In genomic region chr2:119523959-119524694, GRCh38 we compare ENCODE assay signal across 13 cellular contexts. TPM values are rescaled to one million over a fixed set of nuclear protein-coding genes. Genes with fewer than 3 reads are reported as not detected.
DNase-seq lines count a peak whose midpoint lies in the region; ATAC-seq and TF ChIP-seq lines count a peak whose summit lies in the region.
"Had no signal": no experiment of that assay in that cellular context is flagged by ENCODE, and none has a peak within 500 bp of the region (broad histone marks: within the 10 kb centered on the region; RNA-seq: fewer than 3 reads in every experiment).

SCTR (minus strand) TSS chr2:119524483; CDS start chr2:119524226, 257 bp downstream.

- peak; percentile 4 for DNase-seq in NCI-H1092 treated with DMSO at 0.1 percent for 48 hours (lab: John Stamatoyannopoulos, UW)
- no peak for DNase-seq in NCI-H1092 (lab: John Stamatoyannopoulos, UW)
- DNase-seq in trophoblast cell = no peak
- no peak for DNase-seq in H4 (ENCODE audit: low spot score)
- no peak for DNase-seq in middle frontal gyrus (ENCODE audit: extremely low spot score, low spot score)
- DNase-seq: activated CD4-positive, alpha-beta T cell treated with anti-CD3 and anti-CD28 coated beads for 4 hours; activated naive CD4-positive, alpha-beta T cell treated with anti-CD3 and anti-CD28 coated beads for 36 hours; dermis blood vessel endothelial cell; HCEC 1CT; immature natural killer cell had no signal

- H3K14ac ChIP-seq in trophoblast cell (ENCODE audit: low read length) = no peak within 1 kb of the TSS

- no peak within 1 kb of the TSS for H2AFZ ChIP-seq in trophoblast cell (ENCODE audit: insufficient read depth, low read length, poor library complexity)

- no peak within 1 kb of the TSS for H2BK5ac ChIP-seq in trophoblast cell (ENCODE audit: low read depth, low read length, poor library complexity)

- peaks cover 33% of the 10 kb centered on the region for H3K27me3 ChIP-seq in trophoblast cell (ENCODE audit: insufficient read depth, low read length)

- H3K4me3 ChIP-seq in iPS-18c (ENCODE audit: insufficient read depth, low read depth, low read length) (peak within 1 kb of the TSS; percentile 58), trophoblast cell (ENCODE audit: low read depth, low read length) (peak within 1 kb of the TSS; percentile 39)

- no peak within 1 kb of the TSS for H2BK12ac ChIP-seq in trophoblast cell (ENCODE audit: low read length)

- H3K27ac ChIP-seq in trophoblast cell (ENCODE audit: low read depth, low read length) = no peak within 1 kb of the TSS

- peak within 1 kb of the TSS; percentile 23 for H3K23ac ChIP-seq in trophoblast cell (ENCODE audit: low read length)

- no CpG with 5 or more reads among the region's 72 CpGs for WGBS in trophoblast cell (ENCODE audit: extremely low coverage, insufficient coverage, insufficient read length)

- no peak within 1 kb of the TSS for H4K91ac ChIP-seq in trophoblast cell (ENCODE audit: low read depth, low read length)

- no peak within 1 kb of the TSS for H3K9ac ChIP-seq in trophoblast cell (ENCODE audit: low read length)

- H2AK5ac ChIP-seq in trophoblast cell (ENCODE audit: low read length) = no peak within 1 kb of the TSS

- no peak within 1 kb of the TSS for H2BK120ac ChIP-seq in trophoblast cell (ENCODE audit: insufficient read depth, low read length, poor library complexity)

- H4K8ac ChIP-seq in trophoblast cell (ENCODE audit: low read depth, low read length) = no peak within 1 kb of the TSS

- H3K4me1 ChIP-seq in trophoblast cell (ENCODE audit: control insufficient read depth in 1 of 2, insufficient read depth in 2 of 2, low read length in 2 of 2) = peaks cover 3 to 5% of the 10 kb centered on the region in 2 experiments

- no peak within 1 kb of the TSS for H4K12ac ChIP-seq in trophoblast cell (ENCODE audit: low read depth, low read length)

- no peaks in the 10 kb centered on the region for H3K79me2 ChIP-seq in trophoblast cell (ENCODE audit: control insufficient read depth, insufficient read depth, low read length, poor library complexity)

- no peak within 1 kb of the TSS for H3K4ac ChIP-seq in trophoblast cell (ENCODE audit: low read depth, low read length)

- H3K36me3 ChIP-seq in trophoblast cell (ENCODE audit: control insufficient read depth in 1 of 2, insufficient read depth in 2 of 2, low read length in 2 of 2) = no peaks in the 10 kb centered on the region

- peak; percentile 18; the same call in 1 of the 3 replicates for ATAC-seq in SK-N-SH treated with all-trans-retinoic acid at 6 μM for 48 hours
- no peak for ATAC-seq in GM21825 (IDR thresholded peaks at IDR 0.05; ENCODE audit: unreplicated experiment)

- H3K18ac ChIP-seq in trophoblast cell (ENCODE audit: low read length) = no peak within 1 kb of the TSS

- H3K9me3 ChIP-seq in iPS-18c (ENCODE audit: control insufficient read depth, insufficient read depth, low read length) (no peaks in the 10 kb centered on the region), trophoblast cell (ENCODE audit: insufficient read depth, low read depth, low read length) (no peaks in the 10 kb centered on the region)

- H3K79me1 ChIP-seq in trophoblast cell (ENCODE audit: low read length) = no peaks in the 10 kb centered on the region

- peak within 1 kb of the TSS; percentile 57 for H3K4me2 ChIP-seq in trophoblast cell (ENCODE audit: low read length)

TF ChIP-seq in SK-N-SH treated with all-trans-retinoic acid at 6 μM for 48 hours, 23 proteins besides CTCF, POLR2A, EP300 and RAD21:
- TF ChIP-seq CSRNP3 (CRISPR knock-in tag; IDR thresholded peaks at IDR 0.05) (no peak), TOX (CRISPR knock-in tag; IDR thresholded peaks at IDR 0.05; ENCODE audit: borderline replicate concordance) (no peak), GLIS3 (CRISPR knock-in tag; IDR thresholded peaks at IDR 0.05) (no peak)

RNA-seq across cellular contexts. Expression of gene SCTR, which starts in this region (rescaled TPM):
- polyA plus RNA-seq in trophoblast cell (2013) = not detected in 2 replicates
- total RNA-seq in H4 (2014; rRNA removed; shearing (Covaris generic)) = not detected in 2 replicates
- total RNA-seq: activated naive CD4-positive, alpha-beta T cell treated with anti-CD3 and anti-CD28 coated beads for 36 hours; dermis blood vessel endothelial cell had no signal
- polyA plus RNA-seq: immature natural killer cell had no signal
